ENCODE assay signal across 1 cellular context in genomic region chr7:46932656-46933424, GRCh38.
TF ChIP-seq lines count a peak whose summit lies in the region.

No MANE protein-coding gene starts in this region.

TF ChIP-seq in SK-N-SH, 30 proteins besides CTCF, POLR2A, EP300 and RAD21 (continued from another document):
- TF ChIP-seq FOXJ3 (CRISPR knock-in tag; IDR thresholded peaks at IDR 0.05) (peak; percentile 92), NRF1 (IDR thresholded peaks at IDR 0.05; ENCODE audit: low read depth, low read length) (no peak), TEAD4 (IDR thresholded peaks at IDR 0.05; ENCODE audit: borderline replicate concordance, insufficient read depth) (peak; percentile 95)
TF ChIP-seq in SK-N-SH: peak in this region for 18.
